ENCODE assay signal across 1 cellular context in genomic region chr19:47120461-47120860, GRCh38.
TF ChIP-seq lines count a peak whose summit lies in the region.

No MANE protein-coding gene starts in this region.

TF ChIP-seq in HepG2, 621 proteins besides CTCF, POLR2A, EP300 and RAD21 (continued from another document):
- TF ChIP-seq ZNF280D (CRISPR knock-in tag; IDR thresholded peaks at IDR 0.05), result no peak
- no peak for TF ChIP-seq ZFP62 (CRISPR knock-in tag; IDR thresholded peaks at IDR 0.05)
- TF ChIP-seq HOMEZ (CRISPR knock-in tag; IDR thresholded peaks at IDR 0.05; ENCODE audit: low read depth), result no peak
- no peak for TF ChIP-seq SETDB1 (CRISPR knock-in tag; IDR thresholded peaks at IDR 0.05; ENCODE audit: borderline replicate concordance)
- TF ChIP-seq AGO1 (IDR thresholded peaks at IDR 0.05; ENCODE audit: low read depth, low read length, poor library complexity, severe bottlenecking), result no peak
- TF ChIP-seq POGZ (CRISPR knock-in tag; IDR thresholded peaks at IDR 0.05), result no peak
- TF ChIP-seq ZSCAN20 (CRISPR knock-in tag; IDR thresholded peaks at IDR 0.05; ENCODE audit: borderline replicate concordance), result no peak
- peak in 1 of 2 experiments; percentile 80; a peak in 2 of 4 replicates for TF ChIP-seq ATF4 (CRISPR knock-in tag; IDR thresholded peaks at IDR 0.05)
- no peak for TF ChIP-seq HNF1B (CRISPR knock-in tag; IDR thresholded peaks at IDR 0.05)
- TF ChIP-seq SOX13 (IDR thresholded peaks at IDR 0.05), result no peak
- no peak for TF ChIP-seq SOX13 (CRISPR knock-in tag; conservative IDR thresholded peaks at IDR 0.05 in 1 of 2, IDR thresholded peaks at IDR 0.05 in 1 of 2)
- TF ChIP-seq ZNF124 (CRISPR knock-in tag; IDR thresholded peaks at IDR 0.05), result no peak
- no peak for TF ChIP-seq ZNF225 (CRISPR knock-in tag; IDR thresholded peaks at IDR 0.05)
- no peak for TF ChIP-seq TGIF2 (CRISPR knock-in tag; IDR thresholded peaks at IDR 0.05)
- peak; percentile 28; the same call in 1 of the 2 replicates for TF ChIP-seq TBX2 (CRISPR knock-in tag; IDR thresholded peaks at IDR 0.05; ENCODE audit: borderline replicate concordance)
- peak; percentile 26; the same call in 1 of the 2 replicates for TF ChIP-seq FOXA3 (CRISPR knock-in tag; IDR thresholded peaks at IDR 0.05)
TF ChIP-seq in HepG2: peak in this region for 14.
